17 cellular contexts compared by ENCODE assay signal in the genomic region with DNA sequence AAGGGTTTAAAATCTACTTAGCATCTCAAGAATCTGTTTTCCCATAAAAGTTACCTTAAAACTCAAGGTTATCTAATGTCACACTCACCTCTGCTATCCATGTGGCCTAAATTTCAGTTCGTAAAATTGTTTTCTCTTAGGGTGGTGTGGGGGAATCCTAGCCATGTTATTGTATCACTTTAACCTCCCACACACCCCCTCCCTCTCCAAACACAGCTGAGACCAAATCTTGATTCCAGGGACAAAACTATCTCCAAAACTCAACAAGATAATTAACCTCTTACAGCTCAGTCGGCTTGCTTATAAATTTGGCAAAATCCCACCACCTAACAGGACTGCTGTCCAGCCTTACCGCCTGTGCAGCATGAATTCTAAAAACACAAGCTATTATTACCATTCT. TPM values are rescaled to one million over a fixed set of nuclear protein-coding genes. Genes with fewer than 3 reads are reported as not detected.
DNase-seq lines count a peak whose midpoint lies in the region; ATAC-seq and TF ChIP-seq lines count a peak whose summit lies in the region.
"Had no signal": no experiment of that assay in that cellular context is flagged by ENCODE, and none has a peak within 500 bp of the region (broad histone marks: within the 10 kb centered on the region; RNA-seq: fewer than 3 reads in every experiment).

No MANE protein-coding gene starts in this region.

- peaks cover 3% of the 10 kb centered on the region; the same call in 1 of the 2 replicates for H4K20me1 ChIP-seq in DOHH2 (ENCODE audit: control insufficient read depth, insufficient read depth, low read depth, low read length)
- H4K20me1 ChIP-seq in mammary epithelial cell (ENCODE audit: insufficient read depth, low read length): peaks cover 3% of the 10 kb centered on the region

- intact Hi-C loops in mammary epithelial cell (cut with micrococcal nuclease): no loop called here

- ATAC-seq in HG03175 (IDR thresholded peaks at IDR 0.05; ENCODE audit: unreplicated experiment): no peak
- ATAC-seq in HG03432 (IDR thresholded peaks at IDR 0.05; ENCODE audit: unreplicated experiment): no peak
- ATAC-seq: CD8-positive, alpha-beta T cell; right cardiac atrium; SK-N-SH treated with all-trans-retinoic acid at 6 μM for 48 hours; stimulated activated effector memory CD8-positive, alpha-beta T cell treated with anti-CD3 and anti-CD28 coated beads, Interleukin-12 subunit alpha, Interleukin-12 subunit beta, amount 100 ng/mL, for 72 hours had no signal

- H3K27ac ChIP-seq in DOHH2 (ENCODE audit: low read depth, low read length) (no peak overlapping the region), mammary epithelial cell (ENCODE audit: insufficient read depth, low read depth, low read length) (no peak overlapping the region)

- H3K4me2 ChIP-seq in DOHH2 (ENCODE audit: low read length): peak overlapping the region; percentile 22; the same call in 1 of the 2 replicates
- H3K4me2 ChIP-seq in mammary epithelial cell (ENCODE audit: insufficient read depth, low read depth, low read length): peak overlapping the region; percentile 15

- H3K79me2 ChIP-seq in DOHH2 (ENCODE audit: control insufficient read depth, low read length): peaks cover 70% of the 10 kb centered on the region
- peaks cover 81% of the 10 kb centered on the region for H3K79me2 ChIP-seq in mammary epithelial cell (ENCODE audit: insufficient read depth, low read length)

- H3K4me3 Mint-ChIP-seq in HFFc6: no peak overlapping the region
- peak overlapping the region; percentile 10 for H3K4me3 Mint-ChIP-seq in progenitor cell of endocrine pancreas (ENCODE audit: low read depth)
- H3K4me3 Mint-ChIP-seq: CD8-positive, alpha-beta T cell; stimulated activated effector memory CD8-positive, alpha-beta T cell treated with anti-CD3 and anti-CD28 coated beads, Interleukin-12 subunit alpha, Interleukin-12 subunit beta, amount 100 ng/mL, for 72 hours had no signal

- CTCF ChIA-PET in mammary epithelial cell (lab: Charles Lee; ENCODE audit: low non-redundant PET): no interaction called here

- H3K27ac Mint-ChIP-seq in HFFc6 (peak overlapping the region; percentile 25), progenitor cell of endocrine pancreas (peak overlapping the region; percentile 51)
- H3K27ac Mint-ChIP-seq: activated T-helper 2 cell treated with anti-CD3 and anti-CD28 coated beads, Interferon-gamma antibody, Interleukin-2, Interleukin-4, amounts not matched to agents 10 μg/mL and 5 μg/mL and 100 μg/mL, durations not matched to agents 14 hours and 24 hours and 36 hours; CD8-positive, alpha-beta T cell had no signal

- H3K9ac ChIP-seq in mammary epithelial cell (ENCODE audit: insufficient read depth, low read length): no peak overlapping the region

- peaks cover 76% of the 10 kb centered on the region for H3K36me3 ChIP-seq in DOHH2 (ENCODE audit: control insufficient read depth, low read length)
- H3K36me3 ChIP-seq in mammary epithelial cell (ENCODE audit: insufficient read depth, low read length): peaks cover 35% of the 10 kb centered on the region

- TF ChIP-seq CTCF in DOHH2 (IDR thresholded peaks at IDR 0.05; ENCODE audit: low read depth, low read length, poor library complexity, severe bottlenecking): no peak
- no peak for TF ChIP-seq CTCF in HFFc6 (IDR thresholded peaks at IDR 0.05)
- no peak for TF ChIP-seq CTCF in mammary epithelial cell (conservative IDR thresholded peaks at IDR 0.05 in 1 of 2, IDR thresholded peaks at IDR 0.05 in 1 of 2; ENCODE audit: extremely low read depth in 1 of 2, insufficient read depth in 1 of 2, low read depth in 1 of 2, low read length in 2 of 2)
- no peak for TF ChIP-seq CTCF in progenitor cell of endocrine pancreas (IDR thresholded peaks at IDR 0.05; ENCODE audit: unreplicated experiment)

- H3K4me1 Mint-ChIP-seq in HFFc6 (ENCODE audit: low read depth) (peaks cover 42% of the 10 kb centered on the region), progenitor cell of endocrine pancreas (ENCODE audit: low read depth) (peaks cover 25% of the 10 kb centered on the region)

- H3K9me3 ChIP-seq in DOHH2 (ENCODE audit: control insufficient read depth, insufficient read depth, low read length) (no peaks in the 10 kb centered on the region), mammary epithelial cell (replicated peaks; ENCODE audit: insufficient read depth, low read length) (no peaks in the 10 kb centered on the region)
- H3K9me3 ChIP-seq: HAP-1 had no signal

- DNase-seq in HFFc6 (no peak), mammary epithelial cell (no peak), progenitor cell of endocrine pancreas (ENCODE audit: low spot score, unreplicated experiment) (no peak), HPDE6-E6E7 (ENCODE audit: extremely low spot score) (no peak)
- DNase-seq: CD8-positive, alpha-beta T cell; GF-D8; hippocampal formation; NCI-H1436 treated with DMSO at 0.1 percent for 48 hours; NCI-H526 treated with DMSO at 0.1 percent for 48 hours; right cardiac atrium had no signal

- no TSS peak for BruUV-seq in mammary epithelial cell (replicated peaks; lab: Mats Ljungman, UMichigan)

- H3K36me3 Mint-ChIP-seq in HFFc6 (ENCODE audit: low read depth) (peaks cover 22% of the 10 kb centered on the region), progenitor cell of endocrine pancreas (ENCODE audit: insufficient read depth) (peaks cover 20% of the 10 kb centered on the region)

- no peaks in the 10 kb centered on the region for H3K9me2 ChIP-seq in DOHH2 (replicated peaks; ENCODE audit: control insufficient read depth, low read length)

- dilution Hi-C loops in mammary epithelial cell (cut with HindIII; ENCODE audit: low sequenced_read_pairs): no loop called here

- H3K4me3 ChIP-seq in DOHH2 (ENCODE audit: low read length) (no peak overlapping the region), mammary epithelial cell (replicated peaks in 1 of 3; ENCODE audit: insufficient read depth in 1 of 3, low read depth in 2 of 3, low read length in 3 of 3) (no peak overlapping the region)
- H3K4me3 ChIP-seq: HAP-1 had no signal

- 14% methylated on average over 2 of the region's 3 CpGs for WGBS in mammary epithelial cell (ENCODE audit: low coverage, missing lambda C conversion rate)

- H2AFZ ChIP-seq in mammary epithelial cell (ENCODE audit: low read depth, low read length): no peak overlapping the region

- in situ Hi-C loops in mammary epithelial cell (cut with MboI; ENCODE audit: low sequenced_read_pairs in 2 of 2): no loop called here

- no peaks in the 10 kb centered on the region for H3K27me3 ChIP-seq in DOHH2 (ENCODE audit: control insufficient read depth, low read length)
- no peaks in the 10 kb centered on the region for H3K27me3 ChIP-seq in mammary epithelial cell (ENCODE audit: insufficient read depth, low read length)

- H3K4me1 ChIP-seq in DOHH2 (ENCODE audit: control insufficient read depth, low read length) (peaks cover 60% of the 10 kb centered on the region), mammary epithelial cell (ENCODE audit: insufficient read depth, low read length) (peaks cover 28% of the 10 kb centered on the region)

- no peaks in the 10 kb centered on the region for H3F3A ChIP-seq in DOHH2 (ENCODE audit: control insufficient read depth, insufficient read depth)

- H3K9me3 Mint-ChIP-seq in HFFc6: no peaks in the 10 kb centered on the region
- H3K9me3 Mint-ChIP-seq in progenitor cell of endocrine pancreas (ENCODE audit: low read depth): no peaks in the 10 kb centered on the region
- H3K9me3 Mint-ChIP-seq: activated T-helper 2 cell treated with anti-CD3 and anti-CD28 coated beads, Interferon-gamma antibody, Interleukin-2, Interleukin-4, amounts not matched to agents 10 μg/mL and 5 μg/mL and 100 μg/mL, durations not matched to agents 14 hours and 24 hours and 36 hours; CD8-positive, alpha-beta T cell; stimulated activated effector memory CD8-positive, alpha-beta T cell treated with anti-CD3 and anti-CD28 coated beads, Interleukin-12 subunit alpha, Interleukin-12 subunit beta, amount 100 ng/mL, for 72 hours had no signal

- H3K27me3 Mint-ChIP-seq in HFFc6 (ENCODE audit: insufficient read depth): no peaks in the 10 kb centered on the region
- H3K27me3 Mint-ChIP-seq in progenitor cell of endocrine pancreas: no peaks in the 10 kb centered on the region

RNA-seq across cellular contexts. Expression of a gene that starts 3.8 kb away (rescaled TPM):
- 10 to 100 TPM; 50.1 to 68.0 (median 52.9) TPM for total RNA-seq in HFFc6 (2021; fragmentation: NEBNext Ultra II Directional; extraction: Animal tissue kit (Norgen Biotek cat#: 25700))
- total RNA-seq in mammary epithelial cell: 100 to 1,000 TPM in 1 of 2 donors, 10 to 100 TPM in 1; 68.1 to 138 TPM
- 124 TPM for polyA plus RNA-seq in mammary epithelial cell
- polyA minus RNA-seq in mammary epithelial cell: 84.8 TPM
- total RNA-seq in progenitor cell of endocrine pancreas: 90.4 and 92.4 TPM in 2 replicates

RNA-seq across cellular contexts. Expression of a gene that starts 11.4 kb away (rescaled TPM):
- 1 to 10 TPM; 6.2 to 9.6 (median 8.1) TPM for total RNA-seq in HFFc6 (2021; fragmentation: NEBNext Ultra II Directional; extraction: Animal tissue kit (Norgen Biotek cat#: 25700))
- 1 to 10 TPM; 5.3 to 8.6 TPM for total RNA-seq in mammary epithelial cell
- 13.8 TPM for polyA plus RNA-seq in mammary epithelial cell
- 7.2 TPM for polyA minus RNA-seq in mammary epithelial cell
- 18.5 and 20.7 TPM in 2 replicates for total RNA-seq in progenitor cell of endocrine pancreas
